In the genomic region with DNA sequence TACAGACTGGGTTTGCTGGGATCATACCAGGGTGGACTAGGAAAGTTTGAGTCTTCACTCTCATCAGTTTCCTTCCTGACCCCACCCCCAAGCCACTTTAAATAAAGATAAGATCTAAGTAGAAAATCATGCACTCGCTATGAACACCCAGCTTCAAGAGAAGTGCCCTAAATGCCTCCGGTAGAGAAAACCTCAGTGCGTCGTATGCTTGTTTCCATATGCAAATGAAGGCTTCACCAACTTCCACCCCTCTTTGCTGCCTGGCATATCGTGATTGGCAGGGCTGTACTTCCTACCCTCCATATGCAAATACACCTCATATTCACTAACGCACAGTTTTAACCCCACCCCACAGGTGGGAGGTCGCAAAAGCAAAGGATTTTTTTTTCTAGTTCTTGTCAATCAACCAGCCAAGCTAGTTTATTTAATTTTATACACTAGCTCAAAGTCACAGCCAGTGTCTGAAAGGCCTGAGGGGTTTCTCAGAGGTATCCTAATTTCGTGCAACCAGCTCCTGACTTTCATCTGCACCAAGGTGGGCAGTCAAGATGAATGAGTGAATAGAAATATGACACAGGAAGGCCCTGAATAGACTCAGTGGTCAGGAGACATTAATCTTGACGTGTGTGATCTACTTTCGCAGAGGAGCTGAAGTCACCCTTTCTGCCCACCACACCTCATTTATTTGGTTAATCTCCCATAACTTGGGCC, we compare ENCODE assay signal across 17 cellular contexts.
A peak's percentile ranks its signal among the peaks of the same experiment; 100 is the strongest.
DNase-seq lines count a peak whose midpoint lies in the region; ATAC-seq and TF ChIP-seq lines count a peak whose summit lies in the region.
"Had no signal": no experiment of that assay in that cellular context is flagged by ENCODE, and none has a peak within 500 bp of the region (broad histone marks: within the 10 kb centered on the region; RNA-seq: fewer than 3 reads in every experiment).

No MANE protein-coding gene starts in this region.

- DNase-seq in DND-41 (peak; percentile 34), Karpas-422 (peak; percentile 84), NCI-H526 (lab: John Stamatoyannopoulos, UW) (peak; percentile 86 to 89), SK-N-MC (ENCODE audit: low read depth, low spot score) (peak; percentile 53), mucosa of gallbladder (ENCODE audit: low spot score) (no peak)
- no peak for DNase-seq in activated CD8-positive, alpha-beta T cell treated with anti-CD3 and anti-CD28 coated beads for 36 hours
- DNase-seq: Calu3; CD8-positive, alpha-beta T cell; DMS79 treated with DMSO at 0.1 percent for 48 hours; EL; H9 had no signal

- no peak overlapping the region for H3K4me2 ChIP-seq in DND-41 (ENCODE audit: insufficient read depth, low read length)
- H3K4me2 ChIP-seq in Karpas-422 (ENCODE audit: low read depth, low read length, poor library complexity, severe bottlenecking): no peak overlapping the region
- H3K4me2 ChIP-seq: BLaER1 treated with 17β-estradiol and CSF1 and Interleukin-3, amounts not matched to agents 10 nM and 100 nM had no signal

- no peaks in the 10 kb centered on the region for H3K27me3 Mint-ChIP-seq in activated CD8-positive, alpha-beta T cell treated with anti-CD3 and anti-CD28 coated beads for 36 hours
- H3K27me3 Mint-ChIP-seq: B cell had no signal

- H3K4me3 Mint-ChIP-seq in activated CD8-positive, alpha-beta T cell treated with anti-CD3 and anti-CD28 coated beads for 36 hours: no peak overlapping the region
- H3K4me3 Mint-ChIP-seq: B cell; CD8-positive, alpha-beta T cell; H9 had no signal

- TF ChIP-seq CTCF in DND-41 (IDR thresholded peaks at IDR 0.05; ENCODE audit: borderline replicate concordance, extremely low read depth, low read length, poor library complexity, severe bottlenecking): no peak
- TF ChIP-seq CTCF in activated CD8-positive, alpha-beta T cell treated with anti-CD3 and anti-CD28 coated beads for 36 hours (IDR thresholded peaks at IDR 0.05): no peak

- ATAC-seq in DND-41 (ENCODE audit: insufficient read depth, low read depth): peak; percentile 85
- no peak for ATAC-seq in activated CD8-positive, alpha-beta T cell treated with anti-CD3 and anti-CD28 coated beads for 36 hours
- no peak for ATAC-seq in HG03025 (IDR thresholded peaks at IDR 0.05; ENCODE audit: low FRiP score, unreplicated experiment)
- ATAC-seq in GM19463 (IDR thresholded peaks at IDR 0.05; ENCODE audit: unreplicated experiment): no peak
- ATAC-seq: CD8-positive, alpha-beta T cell; GM12878 had no signal

- no peak overlapping the region for H3K27ac Mint-ChIP-seq in activated CD8-positive, alpha-beta T cell treated with anti-CD3 and anti-CD28 coated beads for 36 hours
- H3K27ac Mint-ChIP-seq: B cell; CD8-positive, alpha-beta T cell had no signal

- intact Hi-C loops in activated CD8-positive, alpha-beta T cell treated with anti-CD3 and anti-CD28 coated beads for 36 hours (cut with micrococcal nuclease): no loop called here

- H3K36me3 Mint-ChIP-seq in activated CD8-positive, alpha-beta T cell treated with anti-CD3 and anti-CD28 coated beads for 36 hours (ENCODE audit: low read depth): no peaks in the 10 kb centered on the region
- H3K36me3 Mint-ChIP-seq: CD8-positive, alpha-beta T cell had no signal

- no peaks in the 10 kb centered on the region for H3K4me1 Mint-ChIP-seq in activated CD8-positive, alpha-beta T cell treated with anti-CD3 and anti-CD28 coated beads for 36 hours (ENCODE audit: low read depth)
- H3K4me1 Mint-ChIP-seq: B cell had no signal

- H3K27me3 ChIP-seq in DND-41 (ENCODE audit: insufficient read depth, low read length, poor library complexity) (no peaks in the 10 kb centered on the region), Karpas-422 (ENCODE audit: low read length) (no peaks in the 10 kb centered on the region)
- H3K27me3 ChIP-seq: BLaER1 treated with 17β-estradiol and CSF1 and Interleukin-3, amounts not matched to agents 10 nM and 100 nM had no signal

- H3K79me2 ChIP-seq in DND-41 (ENCODE audit: insufficient read depth, low read length) (no peaks in the 10 kb centered on the region), Karpas-422 (ENCODE audit: low read length) (no peaks in the 10 kb centered on the region)

- no peaks in the 10 kb centered on the region for H3K9me3 ChIP-seq in DND-41 (ENCODE audit: insufficient read depth, low read length, severe bottlenecking)
- H3K9me3 ChIP-seq in Karpas-422 (ENCODE audit: low read length): no peaks in the 10 kb centered on the region
- no peaks in the 10 kb centered on the region for H3K9me3 ChIP-seq in SK-N-MC (ENCODE audit: low read depth, low read length)
- H3K9me3 ChIP-seq: BLaER1 treated with 17β-estradiol and CSF1 and Interleukin-3, amounts not matched to agents 10 nM and 100 nM had no signal

- CTCF ChIA-PET in activated CD8-positive, alpha-beta T cell treated with anti-CD3 and anti-CD28 coated beads for 36 hours (lab: Charles Lee): no interaction called here

- H3K4me3 ChIP-seq in DND-41 (ENCODE audit: low read depth in 1 of 2, low read length in 2 of 2) (no peak overlapping the region), Karpas-422 (ENCODE audit: low read length) (no peak overlapping the region), SK-N-MC (no peak overlapping the region)
- H3K4me3 ChIP-seq: BLaER1 treated with 17β-estradiol and CSF1 and Interleukin-3, amounts not matched to agents 10 nM and 100 nM; GM12878 had no signal

- H3K9ac ChIP-seq in DND-41 (ENCODE audit: low read depth, low read length): no peak overlapping the region
- H3K9ac ChIP-seq in Karpas-422 (ENCODE audit: low read length): no peak overlapping the region
- H3K9ac ChIP-seq in SK-N-MC (ENCODE audit: insufficient read length): no peak overlapping the region
- H3K9ac ChIP-seq: BLaER1 treated with 17β-estradiol and CSF1 and Interleukin-3, amounts not matched to agents 10 nM and 100 nM had no signal

- no peak overlapping the region for H2AFZ ChIP-seq in DND-41 (ENCODE audit: low read depth, low read length)
- H2AFZ ChIP-seq in Karpas-422 (ENCODE audit: low read length): no peak overlapping the region

- H3K36me3 ChIP-seq in DND-41 (ENCODE audit: insufficient read depth, low read length) (no peaks in the 10 kb centered on the region), Karpas-422 (ENCODE audit: insufficient read depth, low read length) (no peaks in the 10 kb centered on the region), SK-N-MC (ENCODE audit: insufficient read depth, low read length) (no peaks in the 10 kb centered on the region)
- H3K36me3 ChIP-seq: BLaER1 treated with 17β-estradiol and CSF1 and Interleukin-3, amounts not matched to agents 10 nM and 100 nM had no signal

- H4K20me1 ChIP-seq in DND-41 (ENCODE audit: insufficient read depth, low read length) (no peaks in the 10 kb centered on the region), Karpas-422 (ENCODE audit: insufficient read depth, low read depth, low read length) (no peaks in the 10 kb centered on the region)
- H4K20me1 ChIP-seq: BLaER1 treated with 17β-estradiol and CSF1 and Interleukin-3, amounts not matched to agents 10 nM and 100 nM had no signal

- H3K4me1 ChIP-seq in DND-41 (ENCODE audit: insufficient read depth, low read length) (no peaks in the 10 kb centered on the region), Karpas-422 (ENCODE audit: low read length) (peaks cover 22% of the 10 kb centered on the region)
- H3K4me1 ChIP-seq: BLaER1 treated with 17β-estradiol and CSF1 and Interleukin-3, amounts not matched to agents 10 nM and 100 nM had no signal

- POLR2A ChIA-PET in activated CD8-positive, alpha-beta T cell treated with anti-CD3 and anti-CD28 coated beads for 36 hours (lab: Charles Lee): no interaction called here

- no peaks in the 10 kb centered on the region for H3K9me2 ChIP-seq in Karpas-422 (replicated peaks; ENCODE audit: insufficient read depth, low read length)

- H3K9me3 Mint-ChIP-seq in activated CD8-positive, alpha-beta T cell treated with anti-CD3 and anti-CD28 coated beads for 36 hours: no peaks in the 10 kb centered on the region
- H3K9me3 Mint-ChIP-seq: CD8-positive, alpha-beta T cell; H9 had no signal

- H3K27ac ChIP-seq in DND-41 (ENCODE audit: low read length) (no peak overlapping the region), Karpas-422 (ENCODE audit: low read length) (peak overlapping the region; percentile 70), SK-N-MC (no peak overlapping the region)
- H3K27ac ChIP-seq: BLaER1 treated with 17β-estradiol and CSF1 and Interleukin-3, amounts not matched to agents 10 nM and 100 nM; HL-60 had no signal

Comparison
In these comparisons a context has a peak if more than half of its experiments do, and no peak if none do; other contexts are left out.
1. DNase-seq: peak in DND-41 (single experiment), Karpas-422 (single experiment), NCI-H526 (2 of 2) and SK-N-MC (single experiment); none in activated CD8-positive, alpha-beta T cell treated with anti-CD3 and anti-CD28 coated beads for 36 hours (single experiment) and mucosa of gallbladder (single experiment).